ENCODE assay signal across 23 cellular contexts in the genomic region with DNA sequence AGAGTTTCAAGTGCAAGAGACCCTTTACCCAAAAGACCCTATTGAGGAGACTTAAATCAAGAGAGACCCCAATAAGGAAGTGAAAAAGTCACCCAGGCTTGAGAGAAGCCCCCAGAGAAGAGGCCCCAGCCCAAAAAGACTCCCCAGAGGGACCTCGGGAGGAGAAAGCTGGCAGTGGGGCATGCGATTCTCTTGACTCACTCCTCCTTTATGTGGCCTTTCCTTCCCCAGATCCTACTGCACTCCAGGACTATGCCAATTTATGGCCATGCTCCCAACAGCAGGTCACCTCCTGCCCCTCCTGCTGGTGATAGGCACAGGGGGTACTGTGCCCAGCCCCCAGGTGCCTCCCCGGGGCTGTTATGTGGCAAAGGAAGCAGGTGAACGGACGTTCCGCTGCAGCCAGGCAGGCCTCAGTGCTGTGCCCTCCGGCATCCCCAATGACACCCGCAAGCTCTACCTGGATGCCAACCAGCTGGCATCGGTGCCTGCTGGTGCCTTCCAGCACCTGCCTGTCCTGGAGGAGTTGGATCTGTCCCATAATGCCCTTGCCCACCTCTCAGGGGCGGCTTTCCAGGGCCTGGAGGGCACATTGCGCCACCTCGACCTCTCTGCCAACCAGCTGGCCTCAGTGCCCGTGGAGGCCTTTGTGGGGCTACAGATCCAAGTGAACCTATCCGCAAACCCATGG. TPM values are rescaled to one million over a fixed set of nuclear protein-coding genes. Genes with fewer than 3 reads are reported as not detected.
DNase-seq lines count a peak whose midpoint lies in the region; ATAC-seq and TF ChIP-seq lines count a peak whose summit lies in the region.
"Had no signal": no experiment of that assay in that cellular context is flagged by ENCODE, and none has a peak within 500 bp of the region (broad histone marks: within the 10 kb centered on the region; RNA-seq: fewer than 3 reads in every experiment).

No MANE protein-coding gene starts in this region.

- H3K36me3 ChIP-seq in OCI-LY7 (ENCODE audit: insufficient read depth, low read length) (no peaks in the 10 kb centered on the region), lower lobe of right lung (no peaks in the 10 kb centered on the region)
- H3K36me3 ChIP-seq: MG63 had no signal

- no peak overlapping the region for H3K27ac ChIP-seq in right cardiac atrium (ENCODE audit: low read length)
- H3K27ac ChIP-seq in OCI-LY7 (ENCODE audit: low read depth, low read length, poor library complexity, severe bottlenecking) = no peak overlapping the region
- no peak overlapping the region for H3K27ac ChIP-seq in lower lobe of right lung
- H3K27ac ChIP-seq: A549, C4-2B had no signal

- no TSS peak for BruUV-seq in OCI-LY7 (replicated peaks; lab: Mats Ljungman, UMichigan)

- peak overlapping the region; percentile 27; the same call in 1 of the 2 replicates for H3K4me2 ChIP-seq in OCI-LY7 (ENCODE audit: low read length)
- H3K4me2 ChIP-seq: A549 had no signal

- H3K27me3 ChIP-seq in right cardiac atrium (ENCODE audit: control insufficient read depth, insufficient read depth) (no peaks in the 10 kb centered on the region), lower lobe of right lung (ENCODE audit: low read depth) (no peaks in the 10 kb centered on the region)
- H3K27me3 ChIP-seq: MG63 had no signal

- H3K9me2 ChIP-seq in OCI-LY7 (ENCODE audit: insufficient read depth, low read length) = no peaks in the 10 kb centered on the region

- H3K79me2 ChIP-seq in OCI-LY7 (ENCODE audit: insufficient read depth, low read depth, low read length) = no peaks in the 10 kb centered on the region

- POLR2A ChIA-PET in OCI-LY7 (lab: Charles Lee) = interaction anchor here (1.0 kb wide), 1 partner anchor 172 kb away, joined by 3 read pairs; no protein-coding TSS in a partner anchor

- H4K20me1 ChIP-seq in OCI-LY7 (ENCODE audit: insufficient read depth, low read length) = no peaks in the 10 kb centered on the region

- H3K4me3 ChIP-seq in right cardiac atrium (ENCODE audit: low read length) (no peak overlapping the region), OCI-LY7 (ENCODE audit: low read depth, low read length, poor library complexity, severe bottlenecking) (no peak overlapping the region), lower lobe of right lung (no peak overlapping the region)
- H3K4me3 ChIP-seq: A549, MG63 had no signal

- H3K9me3 ChIP-seq in right cardiac atrium (ENCODE audit: control insufficient read depth, low read length) (no peaks in the 10 kb centered on the region), OCI-LY7 (ENCODE audit: low read length) (no peaks in the 10 kb centered on the region), lower lobe of right lung (no peaks in the 10 kb centered on the region)
- H3K9me3 ChIP-seq: A549, MG63 had no signal

- no peaks in the 10 kb centered on the region for H3K4me1 ChIP-seq in right cardiac atrium (ENCODE audit: control insufficient read depth, insufficient read depth, low read length)
- peaks cover 33% of the 10 kb centered on the region for H3K4me1 ChIP-seq in OCI-LY7 (ENCODE audit: insufficient read depth, low read length, poor library complexity, severe bottlenecking)
- no peaks in the 10 kb centered on the region for H3K4me1 ChIP-seq in lower lobe of right lung

- 89% methylated on average over 14 of the region's 14 CpGs for WGBS in right cardiac atrium

- CTCF ChIA-PET in OCI-LY7 (lab: Charles Lee; ENCODE audit: unreplicated experiment) = no interaction called here

- H2AFZ ChIP-seq in OCI-LY7 (ENCODE audit: low read length) = no peak overlapping the region

- TF ChIP-seq CTCF in OCI-LY7 (conservative IDR thresholded peaks at IDR 0.05; ENCODE audit: low read length) = no peak
- no peak for TF ChIP-seq CTCF in lower lobe of right lung (IDR thresholded peaks at IDR 0.05)

- DNase-seq in left ventricle myocardium superior (peak; percentile 57), right cardiac atrium (no peak), OCI-LY7 (ENCODE audit: low spot score) (no peak), lower lobe of right lung (peak; percentile 58), T-helper 2 cell (no peak), NOMO-1 (lab: John Stamatoyannopoulos, UW; ENCODE audit: unreplicated experiment in 2 of 2) (no peak)
- DNase-seq: DMS79, Karpas-422, MG63, NCI-H1048, NCI-H1436 treated with DMSO at 0.1 percent for 48 hours, NCI-H2081, NCI-H2171 treated with DMSO at 0.1 percent for 48 hours, NCI-H774, SW 1271 had no signal

- ATAC-seq in left ventricle myocardium superior = peak; percentile 29
- no peak for ATAC-seq in right cardiac atrium
- ATAC-seq in lower lobe of right lung = peak; percentile 10 to 38
- ATAC-seq in HG03457 (IDR thresholded peaks at IDR 0.05; ENCODE audit: unreplicated experiment) = no peak
- ATAC-seq: A549 had no signal

- intact Hi-C loops in left ventricle myocardium superior (cut with micrococcal nuclease) = no loop called here
- intact Hi-C loops in right cardiac atrium (cut with DNase I) = no loop called here
- intact Hi-C loops in OCI-LY7 (cut with micrococcal nuclease; ENCODE audit: unreplicated experiment) = no loop called here
- intact Hi-C loops in lower lobe of right lung (cut with DNase I) = no loop called here

RNA-seq across cellular contexts. Expression of gene LRRC3C, which starts 16.3 kb away (rescaled TPM):
- total RNA-seq in left ventricle myocardium superior = not detected
- total RNA-seq in right cardiac atrium = not detected
- not detected for polyA plus RNA-seq in right cardiac atrium
- not detected in 2 replicates for total RNA-seq in OCI-LY7 (2014; rRNA removed; shearing (Covaris generic))
- not detected in 2 replicates for total RNA-seq in OCI-LY7 (2022)
- not detected for total RNA-seq in lower lobe of right lung
- total RNA-seq: H4, HT-29, NCI-H460, SK-MEL-5 had no signal
- polyA plus RNA-seq: A549, IgD-negative memory B cell had no signal

RNA-seq across cellular contexts. Expression of gene ORMDL3, which starts 16.4 kb away (rescaled TPM):
- total RNA-seq in left ventricle myocardium superior (35.6 TPM), right cardiac atrium (10 to 100 TPM; 37.0 to 42.3 (median 39.3) TPM), OCI-LY7 (2022) (61.3 and 65.9 TPM in 2 replicates), lower lobe of right lung (61.3 TPM)
- 46.6 TPM for polyA plus RNA-seq in right cardiac atrium
- 62.2 and 62.6 TPM in 2 replicates for total RNA-seq in OCI-LY7 (2014; rRNA removed; shearing (Covaris generic))

RNA-seq across cellular contexts. Expression of gene GSDMA, which starts 19.0 kb away (rescaled TPM):
- total RNA-seq in left ventricle myocardium superior (0.52 TPM), right cardiac atrium (under 1 TPM in 3 of 4 donors, not detected in 1; 0.29 to 0.97 (median 0.53) TPM), OCI-LY7 (2022) (0.15 and 0.17 TPM in 2 replicates), lower lobe of right lung (0.62 TPM)
- polyA plus RNA-seq in right cardiac atrium = not detected
- total RNA-seq in OCI-LY7 (2014; rRNA removed; shearing (Covaris generic)) = 0.15 and 0.57 TPM in 2 replicates
- total RNA-seq: H4, HT-29, NCI-H460, SK-MEL-5 had no signal
- polyA plus RNA-seq: A549 had no signal

RNA-seq across cellular contexts. Expression of gene GSDMB, which starts 25.4 kb away (rescaled TPM):
- total RNA-seq in left ventricle myocardium superior (2.6 TPM), right cardiac atrium (1 to 10 TPM; 1.9 to 2.9 (median 2.4) TPM), OCI-LY7 (2022) (39.2 and 44.6 TPM in 2 replicates), lower lobe of right lung (11.1 TPM)
- polyA plus RNA-seq in right cardiac atrium = 1.8 TPM
- 24.1 and 29.4 TPM in 2 replicates for total RNA-seq in OCI-LY7 (2014; rRNA removed; shearing (Covaris generic))

RNA-seq across cellular contexts. Expression of gene PSMD3, which starts 36.8 kb away (rescaled TPM):
- 83.4 TPM for total RNA-seq in left ventricle myocardium superior
- 10 to 100 TPM; 80.0 to 83.1 (median 81.1) TPM for total RNA-seq in right cardiac atrium
- polyA plus RNA-seq in right cardiac atrium = 85.8 TPM
- total RNA-seq in OCI-LY7 (2014; rRNA removed; shearing (Covaris generic)) = 149 and 150 TPM in 2 replicates
- 140 and 150 TPM in 2 replicates for total RNA-seq in OCI-LY7 (2022)
- total RNA-seq in lower lobe of right lung = 79.3 TPM

Comparison
In these comparisons a context has a peak if more than half of its experiments do, and no peak if none do; other contexts are left out.
1. ATAC-seq: peak in left ventricle myocardium superior (single experiment) and lower lobe of right lung (2 of 2); none in right cardiac atrium (0 of 2) and HG03457 (single experiment).
2. DNase-seq: peak in left ventricle myocardium superior (single experiment) and lower lobe of right lung (single experiment); none in right cardiac atrium (0 of 3), OCI-LY7 (single experiment), T-helper 2 cell (0 of 5) and NOMO-1 (0 of 2).